9 cellular contexts compared by ENCODE assay signal in genomic region chr17:57876023-57876865, GRCh38. TPM values are rescaled to one million over a fixed set of nuclear protein-coding genes. Genes with fewer than 3 reads are reported as not detected.
DNase-seq lines count a peak whose midpoint lies in the region; ATAC-seq, FAIRE-seq and TF ChIP-seq lines count a peak whose summit lies in the region.
"Had no signal": no experiment of that assay in that cellular context is flagged by ENCODE, and none has a peak within 500 bp of the region (broad histone marks: within the 10 kb centered on the region; RNA-seq: fewer than 3 reads in every experiment).

No MANE protein-coding gene starts in this region.

- peaks cover 0 to 44% of the 10 kb centered on the region in 2 experiments; a peak in 2 of 3 replicates for H3K36me3 ChIP-seq in HEK293 (ENCODE audit: control insufficient read depth in 2 of 2, insufficient read depth in 1 of 2, low read length in 2 of 2)
- peaks cover 49% of the 10 kb centered on the region for H3K36me3 ChIP-seq in adipocyte (ENCODE audit: control insufficient read depth, insufficient read depth, low read length, severe bottlenecking)
- no peaks in the 10 kb centered on the region for H3K36me3 ChIP-seq in small intestine (ENCODE audit: control insufficient read depth in 2 of 2, insufficient read depth in 2 of 2, low read length in 2 of 2)

- H3K9me3 ChIP-seq in HEK293 (ENCODE audit: control insufficient read depth, insufficient read depth, low read depth, low read length), result no peaks in the 10 kb centered on the region
- H3K9me3 ChIP-seq in adipocyte (ENCODE audit: control insufficient read depth, low read length), result no peaks in the 10 kb centered on the region
- H3K9me3 ChIP-seq in iPS-18c (ENCODE audit: control insufficient read depth, insufficient read depth, low read length), result no peaks in the 10 kb centered on the region
- H3K9me3 ChIP-seq in small intestine (ENCODE audit: control insufficient read depth, low read depth), result no peaks in the 10 kb centered on the region

- H3K27ac ChIP-seq in HEK293 (ENCODE audit: extremely low read depth, low read depth, low read length), result peak overlapping the region; percentile 87; the same call in 1 of the 2 replicates
- H3K27ac ChIP-seq in small intestine (ENCODE audit: low read depth in 1 of 2, low read length in 1 of 2), result peak overlapping the region; percentile 6 to 88

- WGBS in small intestine, 3 donors, result 79 to 89% (median 88%) methylated on average over 15 of the region's 15 CpGs

- POLR2A ChIA-PET in HEK293 (lab: Yijun Ruan, JAX), result interaction anchor here (0.7 to 2.7 kb wide), 19 partner anchors 12 to 207 kb away, joined by 3 to 32 read pairs (median 10); partner anchors contain the start of genes DYNLL2, MRPS23, SRSF1 and VEZF1

- peak overlapping the region; percentile 74 for H3K9ac ChIP-seq in adipocyte (ENCODE audit: low read length)

- TF ChIP-seq CTCF in HEK293 (tag by site-specific recombination; IDR thresholded peaks at IDR 0.05), result no peak

- FAIRE-seq in small intestine (lab: Jason Lieb, UNC), result no peak

- H3K27me3 ChIP-seq in adipocyte (replicated peaks; ENCODE audit: control insufficient read depth, insufficient read depth, low read length) (no peaks in the 10 kb centered on the region), small intestine (ENCODE audit: control insufficient read depth in 2 of 2, insufficient read depth in 2 of 2, low read length in 2 of 2) (no peaks in the 10 kb centered on the region)

- ATAC-seq in GM21717 (IDR thresholded peaks at IDR 0.05; ENCODE audit: unreplicated experiment) (no peak), HG02840 (IDR thresholded peaks at IDR 0.05; ENCODE audit: low FRiP score, unreplicated experiment) (no peak)
- ATAC-seq: activated CD8-positive, alpha-beta T cell treated with anti-CD3 and anti-CD28 coated beads for 36 hours had no signal

- H3K4me1 ChIP-seq in HEK293 (ENCODE audit: control insufficient read depth, insufficient read depth, low read length) (peaks cover 21% of the 10 kb centered on the region), adipocyte (ENCODE audit: control insufficient read depth, insufficient read depth, low read length) (peaks cover 64% of the 10 kb centered on the region), small intestine (ENCODE audit: control insufficient read depth in 2 of 2, insufficient read depth in 1 of 2, low read depth in 1 of 2, low read length in 1 of 2) (peaks cover 3 to 11% of the 10 kb centered on the region in 2 donors)

- DNase-seq in adipocyte (ENCODE audit: low read depth) (no peak), small intestine (no peak), GM19238 (ENCODE audit: insufficient read length, low spot score) (no peak)
- DNase-seq in stimulated activated CD4-positive, alpha-beta T cell treated with anti-CD3 and anti-CD28 coated beads, Interleukin-4, amount 100 ng/mL, for 1 hour, result no peak
- DNase-seq: activated CD8-positive, alpha-beta T cell treated with anti-CD3 and anti-CD28 coated beads for 36 hours had no signal

- H3K4me3 ChIP-seq in HEK293 (ENCODE audit: low read depth, low read length) (no peak overlapping the region), adipocyte (ENCODE audit: low read length) (no peak overlapping the region), iPS-18c (ENCODE audit: insufficient read depth, low read depth, low read length) (peak overlapping the region; percentile 11; the same call in 1 of the 2 replicates), small intestine (ENCODE audit: low read depth in 1 of 2, low read length in 2 of 2) (no peak overlapping the region)

- CTCF ChIA-PET in HEK293 (lab: Yijun Ruan, JAX), result interaction anchor here (0.6 to 6.5 kb wide), 17 partner anchors 9 to 208 kb away, joined by 3 to 95 read pairs (median 5); partner anchors contain the start of gene MRPS23

TF ChIP-seq in HEK293, 187 proteins besides CTCF, POLR2A, EP300 and RAD21:
- no peak for TF ChIP-seq YY2 (tag by site-specific recombination; IDR thresholded peaks at IDR 0.05)
- TF ChIP-seq ZNF112 (tag by site-specific recombination; IDR thresholded peaks at IDR 0.05), result no peak
- TF ChIP-seq ZNF416 (tag by site-specific recombination; IDR thresholded peaks at IDR 0.05), result no peak
- peak; percentile 45; the same call in 1 of the 2 replicates for TF ChIP-seq ZNF423 (tag by site-specific recombination; IDR thresholded peaks at IDR 0.05)
- peak; percentile 14; the same call in 1 of the 2 replicates for TF ChIP-seq GLIS2 (tag by site-specific recombination; IDR thresholded peaks at IDR 0.05)
- no peak for TF ChIP-seq ZSCAN30 (tag by site-specific recombination; IDR thresholded peaks at IDR 0.05)
- no peak for TF ChIP-seq GLI4 (tag by site-specific recombination; IDR thresholded peaks at IDR 0.05)
- TF ChIP-seq ZIC2 (tag by site-specific recombination; IDR thresholded peaks at IDR 0.05), result peak; percentile 97
- no peak for TF ChIP-seq BCL6B (tag by site-specific recombination; IDR thresholded peaks at IDR 0.05)
- peak; percentile 23; the same call in 1 of the 2 replicates for TF ChIP-seq ZNF394 (tag by site-specific recombination; IDR thresholded peaks at IDR 0.05; ENCODE audit: borderline replicate concordance)
- no peak for TF ChIP-seq ZFHX2 (tag by site-specific recombination; conservative IDR thresholded peaks at IDR 0.05)
- no peak for TF ChIP-seq GFI1B (tag by site-specific recombination; IDR thresholded peaks at IDR 0.05)
- TF ChIP-seq ZNF623 (tag by site-specific recombination; IDR thresholded peaks at IDR 0.05), result peak; percentile 69
- peak; percentile 69 for TF ChIP-seq SP7 (tag by site-specific recombination; IDR thresholded peaks at IDR 0.05)
- peak; percentile 84 for TF ChIP-seq GLIS1 (tag by site-specific recombination; IDR thresholded peaks at IDR 0.05)

RNA-seq across cellular contexts. Expression of gene MRPS23, which starts 26.4 kb away (rescaled TPM):
- polyA plus RNA-seq in small intestine, result 10 to 100 TPM; 15.4 to 49.8 (median 15.9) TPM
